12 cellular contexts compared by ENCODE assay signal in genomic region chr18:50192903-50193795, GRCh38. TPM values are rescaled to one million over a fixed set of nuclear protein-coding genes. Genes with fewer than 3 reads are reported as not detected.
DNase-seq lines count a peak whose midpoint lies in the region; ATAC-seq and TF ChIP-seq lines count a peak whose summit lies in the region.
"Had no signal": no experiment of that assay in that cellular context is flagged by ENCODE, and none has a peak within 500 bp of the region (broad histone marks: within the 10 kb centered on the region; RNA-seq: fewer than 3 reads in every experiment).

No MANE protein-coding gene starts in this region.

- peaks cover 0 to 92% (median 46%) of the 10 kb centered on the region in 7 donors for H3K27me3 ChIP-seq in spleen (replicated peaks in 1 of 7)

- no peak for TF ChIP-seq POLR2A in spleen (IDR thresholded peaks at IDR 0.05)

- H3K4me3 Mint-ChIP-seq in natural killer cell (peak overlapping the region; percentile 29), naive B cell (peak overlapping the region in 7 of 8 donors; percentile 2 to 86 (median 60)), HFFc6 (no peak overlapping the region)
- H3K4me3 Mint-ChIP-seq in natural killer cell treated with Interleukin-12 subunit alpha and Interleukin-12 subunit beta and Interleukin-15 and Interleukin-18, amount 100 ng/mL, for 72 hours = no peak overlapping the region
- H3K4me3 Mint-ChIP-seq in effector memory CD8-positive, alpha-beta T cell = peak overlapping the region; percentile 39 to 51

- H3K36me3 ChIP-seq in spleen = no peaks in the 10 kb centered on the region
- H3K36me3 ChIP-seq: BLaER1, uterus had no signal

- WGBS in spleen, 5 donors = 14 to 18% (median 15%) methylated on average over 27 to 31 of the region's 31 CpGs

- no peak for TF ChIP-seq CTCF in natural killer cell (IDR thresholded peaks at IDR 0.05)
- no peak for TF ChIP-seq CTCF in HFFc6 (IDR thresholded peaks at IDR 0.05)
- no peak for TF ChIP-seq CTCF in spleen (IDR thresholded peaks at IDR 0.05 in 8 of 11, conservative IDR thresholded peaks at IDR 0.05 in 3 of 11)

- DNase-seq in natural killer cell (no peak), naive B cell (no peak), HFFc6 (no peak), spleen (no peak), OCI-M2 (lab: John Stamatoyannopoulos, UW; ENCODE audit: unreplicated experiment) (no peak)
- DNase-seq in natural killer cell treated with Interleukin-12 subunit alpha and Interleukin-12 subunit beta and Interleukin-15 and Interleukin-18, amount 100 ng/mL, for 72 hours (ENCODE audit: low spot score) = no peak
- DNase-seq in effector memory CD8-positive, alpha-beta T cell = no peak
- DNase-seq: activated CD4-positive, CD25-positive, alpha-beta regulatory T cell; NK-92 treated with Interleukin-12 subunit alpha and Interleukin-12 subunit beta, amount 100 ng/mL, for 24 hours; uterus had no signal

- H3K27ac Mint-ChIP-seq in natural killer cell (no peak overlapping the region), naive B cell (no peak overlapping the region), HFFc6 (no peak overlapping the region)
- no peak overlapping the region for H3K27ac Mint-ChIP-seq in natural killer cell treated with Interleukin-12 subunit alpha and Interleukin-12 subunit beta and Interleukin-15 and Interleukin-18, amount 100 ng/mL, for 72 hours
- no peak overlapping the region for H3K27ac Mint-ChIP-seq in effector memory CD8-positive, alpha-beta T cell

- no peaks in the 10 kb centered on the region for H3K36me3 Mint-ChIP-seq in natural killer cell
- no peaks in the 10 kb centered on the region for H3K36me3 Mint-ChIP-seq in natural killer cell treated with Interleukin-12 subunit alpha and Interleukin-12 subunit beta and Interleukin-15 and Interleukin-18, amount 100 ng/mL, for 72 hours
- no peaks in the 10 kb centered on the region for H3K36me3 Mint-ChIP-seq in effector memory CD8-positive, alpha-beta T cell (ENCODE audit: insufficient read depth)
- peaks cover 0 to 7% of the 10 kb centered on the region in 2 donors for H3K36me3 Mint-ChIP-seq in naive B cell
- H3K36me3 Mint-ChIP-seq in HFFc6 (ENCODE audit: low read depth) = no peaks in the 10 kb centered on the region

- intact Hi-C loops in natural killer cell (cut with micrococcal nuclease) (no loop called here), spleen (cut with DNase I; ENCODE audit: low total_unique reads) (no loop called here)

- H3K4me3 ChIP-seq in spleen = peak overlapping the region in 3 of 8 donors; percentile 52 to 82 (median 59)
- H3K4me3 ChIP-seq: BLaER1 had no signal

- ATAC-seq in natural killer cell = no peak
- ATAC-seq in natural killer cell treated with Interleukin-12 subunit alpha and Interleukin-12 subunit beta and Interleukin-15 and Interleukin-18, amount 100 ng/mL, for 72 hours = no peak
- no peak for ATAC-seq in effector memory CD8-positive, alpha-beta T cell (replicated peaks)
- ATAC-seq in naive B cell (ENCODE audit: low read depth in 2 of 2) = no peak
- ATAC-seq in GM18520 (IDR thresholded peaks at IDR 0.05; ENCODE audit: unreplicated experiment) = no peak

- H3K4me1 Mint-ChIP-seq in natural killer cell = peaks cover 0 to 13% of the 10 kb centered on the region in 2 donors
- peaks cover 3 to 6% of the 10 kb centered on the region in 2 donors for H3K4me1 Mint-ChIP-seq in natural killer cell treated with Interleukin-12 subunit alpha and Interleukin-12 subunit beta and Interleukin-15 and Interleukin-18, amount 100 ng/mL, for 72 hours (ENCODE audit: low read depth in 2 of 2)
- peaks cover 8 to 12% of the 10 kb centered on the region in 2 donors for H3K4me1 Mint-ChIP-seq in effector memory CD8-positive, alpha-beta T cell (ENCODE audit: low read depth in 2 of 2)
- H3K4me1 Mint-ChIP-seq in naive B cell = peaks cover 10 to 19% (median 14%) of the 10 kb centered on the region in 3 donors
- H3K4me1 Mint-ChIP-seq in HFFc6 (ENCODE audit: low read depth) = no peaks in the 10 kb centered on the region

- H3K9me3 Mint-ChIP-seq in natural killer cell (no peaks in the 10 kb centered on the region), naive B cell (peaks cover 0 to 5% (median 0%) of the 10 kb centered on the region in 7 donors), HFFc6 (no peaks in the 10 kb centered on the region)
- no peaks in the 10 kb centered on the region for H3K9me3 Mint-ChIP-seq in natural killer cell treated with Interleukin-12 subunit alpha and Interleukin-12 subunit beta and Interleukin-15 and Interleukin-18, amount 100 ng/mL, for 72 hours
- H3K9me3 Mint-ChIP-seq in effector memory CD8-positive, alpha-beta T cell = no peaks in the 10 kb centered on the region

- no peaks in the 10 kb centered on the region for H3K9me3 ChIP-seq in spleen
- H3K9me3 ChIP-seq: uterus had no signal

- peaks cover 46 to 77% of the 10 kb centered on the region in 2 donors for H3K27me3 Mint-ChIP-seq in natural killer cell (ENCODE audit: low read depth in 2 of 2)
- peaks cover 33 to 71% of the 10 kb centered on the region in 2 donors for H3K27me3 Mint-ChIP-seq in natural killer cell treated with Interleukin-12 subunit alpha and Interleukin-12 subunit beta and Interleukin-15 and Interleukin-18, amount 100 ng/mL, for 72 hours
- H3K27me3 Mint-ChIP-seq in effector memory CD8-positive, alpha-beta T cell = peaks cover 69 to 78% of the 10 kb centered on the region in 2 donors
- peaks cover 40 to 77% (median 49%) of the 10 kb centered on the region in 3 donors for H3K27me3 Mint-ChIP-seq in naive B cell
- H3K27me3 Mint-ChIP-seq in HFFc6 (ENCODE audit: insufficient read depth) = peaks cover 11% of the 10 kb centered on the region

- H3K27ac ChIP-seq in spleen = no peak overlapping the region
- H3K27ac ChIP-seq: BLaER1, uterus had no signal

- H3K4me1 ChIP-seq in spleen = peaks cover 0 to 27% (median 22%) of the 10 kb centered on the region in 6 donors

RNA-seq across cellular contexts. Expression of gene MYO5B, which starts 1.8 kb away (rescaled TPM):
- total RNA-seq in natural killer cell (under 1 TPM in 1 of 3 donors, not detected in 2; 0.33 TPM), spleen (1 to 10 TPM in 5 of 7 donors, under 1 TPM in 2; 0.74 to 6.0 (median 3.3) TPM)
- total RNA-seq in natural killer cell treated with Interleukin-12 subunit alpha and Interleukin-12 subunit beta and Interleukin-15 and Interleukin-18, amount 100 ng/mL, for 72 hours = not detected
- polyA plus RNA-seq in naive B cell (ENCODE audit: low read depth in 6 of 6) (under 1 TPM in 1 of 6 donors, not detected in 5; 0.44 TPM), spleen (1 to 10 TPM; 1.4 to 1.7 (median 1.5) TPM)
- total RNA-seq in HFFc6 (2021; fragmentation: NEBNext Ultra II Directional; extraction: Animal tissue kit (Norgen Biotek cat#: 25700)) = under 1 TPM in 2 of 6 experiments, not detected in 4; 0.17 to 0.28 TPM

Comparison
In these comparisons a context has a peak if more than half of its experiments do, and no peak if none do; other contexts are left out.
1. H3K4me3 Mint-ChIP-seq: peak in natural killer cell (single experiment), effector memory CD8-positive, alpha-beta T cell (2 of 2) and naive B cell (7 of 8); none in natural killer cell treated with Interleukin-12 subunit alpha and Interleukin-12 subunit beta and Interleukin-15 and Interleukin-18, amount 100 ng/mL, for 72 hours (single experiment) and HFFc6 (single experiment).